Comparison of ENCODE assay signal across 19 cellular contexts in genomic region chr9:108257387-108257786, GRCh38.
"Had no signal": no experiment of that assay in that cellular context is flagged by ENCODE, and none has a peak within 500 bp of the region (broad histone marks: within the 10 kb centered on the region; RNA-seq: fewer than 3 reads in every experiment).

No MANE protein-coding gene starts in this region.

- H3K27me3 ChIP-seq: cardiac muscle cell, heart right ventricle, neural progenitor cell, ovary, spleen, testis had no signal

- H3K27ac ChIP-seq: cardiac muscle cell, dorsolateral prefrontal cortex, heart right ventricle, neural progenitor cell, ovary, spleen, testis, VCaP had no signal

- FAIRE-seq: astrocyte, frontal cortex, islet of Langerhans had no signal

- H3K9ac ChIP-seq: neural progenitor cell had no signal

- H3K4me3 ChIP-seq: cardiac muscle cell, dorsolateral prefrontal cortex, heart right ventricle, neural progenitor cell, ovary, spleen, testis had no signal

- H3K4me2 ChIP-seq: neural progenitor cell had no signal

- H3K36me3 ChIP-seq: cardiac muscle cell, heart right ventricle, neural progenitor cell, ovary, spleen had no signal

- H2AFZ ChIP-seq: neural progenitor cell had no signal

- DNase-seq: activated CD4-positive, alpha-beta T cell treated with anti-CD3 and anti-CD28 coated beads, Interleukin-2, amount 50 U/mL, for 48 hours; activated effector memory CD4-positive, alpha-beta T cell treated with Interleukin-2 at 50 U/mL for 16 hours; activated naive CD4-positive, alpha-beta T cell treated with anti-CD3 and anti-CD28 coated beads, Interleukin-2, amount 50 U/mL, for 16 hours; activated T-cell treated with anti-CD3 and anti-CD28 coated beads, Interleukin-2, amount 50 U/mL, for 1 hour; dorsolateral prefrontal cortex; heart right ventricle; naive B cell; ovary; spleen; stimulated activated naive CD8-positive, alpha-beta T cell treated with anti-CD3 and anti-CD28 coated beads, Interleukin-15, amount 100 ng/mL, for 72 hours; testis had no signal

- ATAC-seq: esophagus mucosa; heart right ventricle; sciatic nerve; stimulated activated naive CD8-positive, alpha-beta T cell treated with anti-CD3 and anti-CD28 coated beads, Interleukin-15, amount 100 ng/mL, for 72 hours had no signal

- H3K9me3 ChIP-seq: heart right ventricle, ovary, spleen, testis had no signal

- H3K4me1 ChIP-seq: heart right ventricle, neural progenitor cell, spleen had no signal
